ENCODE assay signal across 1 cellular context in genomic region chr17:41836550-41837196, GRCh38.
TF ChIP-seq lines count a peak whose summit lies in the region.

No MANE protein-coding gene starts in this region.

TF ChIP-seq in HepG2, 621 proteins besides CTCF, POLR2A, EP300 and RAD21 (continued from another document and continues in another):
- TF ChIP-seq ZNF792 (CRISPR knock-in tag; IDR thresholded peaks at IDR 0.05) (no peak), BRCA1 (CRISPR knock-in tag; IDR thresholded peaks at IDR 0.05) (no peak), SOX13 (IDR thresholded peaks at IDR 0.05) (no peak), SOX13 (CRISPR knock-in tag; conservative IDR thresholded peaks at IDR 0.05 in 1 of 2, IDR thresholded peaks at IDR 0.05 in 1 of 2) (no peak), NFAT5 (CRISPR knock-in tag; IDR thresholded peaks at IDR 0.05) (peak; percentile 2), E2F5 (CRISPR knock-in tag; conservative IDR thresholded peaks at IDR 0.05) (no peak), ZNF605 (CRISPR knock-in tag; IDR thresholded peaks at IDR 0.05) (peak; percentile 65; the same call in 1 of the 2 replicates), ZNF367 (CRISPR knock-in tag; IDR thresholded peaks at IDR 0.05; ENCODE audit: borderline replicate concordance) (no peak), NFRKB (IDR thresholded peaks at IDR 0.05) (no peak), ATAD3A (CRISPR knock-in tag; IDR thresholded peaks at IDR 0.05) (no peak), SNAPC2 (CRISPR knock-in tag; IDR thresholded peaks at IDR 0.05) (0 out of 2 replicates have a peak, but pooled peaks have one; percentile 21), RCOR2 (CRISPR knock-in tag; IDR thresholded peaks at IDR 0.05) (0 out of 2 replicates have a peak, but pooled peaks have one; percentile 14), NCOR1 (IDR thresholded peaks at IDR 0.05; ENCODE audit: borderline replicate concordance, low read length) (no peak), ZNF12 (CRISPR knock-in tag; IDR thresholded peaks at IDR 0.05) (no peak), ZFP62 (CRISPR knock-in tag; IDR thresholded peaks at IDR 0.05) (no peak), ZNF460 (CRISPR knock-in tag; IDR thresholded peaks at IDR 0.05; ENCODE audit: borderline replicate concordance) (no peak), ZNF232 (CRISPR knock-in tag; IDR thresholded peaks at IDR 0.05; ENCODE audit: borderline replicate concordance) (0 out of 2 replicates have a peak, but pooled peaks have one; percentile 35), CENPBD1 (CRISPR knock-in tag; IDR thresholded peaks at IDR 0.05; ENCODE audit: borderline replicate concordance, low read depth) (no peak), ZMYM2 (CRISPR knock-in tag; IDR thresholded peaks at IDR 0.05) (peak; percentile 81; the same call in 1 of the 2 replicates), ZNF562 (CRISPR knock-in tag; IDR thresholded peaks at IDR 0.05; ENCODE audit: borderline replicate concordance) (no peak), ZBTB40 (IDR thresholded peaks at IDR 0.05) (no peak), ZBTB40 (CRISPR knock-in tag; IDR thresholded peaks at IDR 0.05) (peak; percentile 32; the same call in 1 of the 2 replicates), MED8 (CRISPR knock-in tag; IDR thresholded peaks at IDR 0.05; ENCODE audit: insufficient replicate concordance) (no peak), ZGPAT (CRISPR knock-in tag; IDR thresholded peaks at IDR 0.05) (0 out of 2 replicates have a peak, but pooled peaks have one; percentile 9), GABPB1 (CRISPR knock-in tag; IDR thresholded peaks at IDR 0.05) (0 out of 2 replicates have a peak, but pooled peaks have one; percentile 16), ZNF713 (CRISPR knock-in tag; IDR thresholded peaks at IDR 0.05) (no peak), MXI1 (IDR thresholded peaks at IDR 0.05; ENCODE audit: borderline replicate concordance, low read depth, low read length) (no peak), TBX2 (CRISPR knock-in tag; IDR thresholded peaks at IDR 0.05; ENCODE audit: borderline replicate concordance) (no peak), HDAC1 (CRISPR knock-in tag; IDR thresholded peaks at IDR 0.05) (no peak), ZNF841 (CRISPR knock-in tag; IDR thresholded peaks at IDR 0.05; ENCODE audit: borderline replicate concordance) (no peak), PHF8 (CRISPR knock-in tag; IDR thresholded peaks at IDR 0.05) (no peak), RFX1 (IDR thresholded peaks at IDR 0.05) (no peak), ELF4 (CRISPR knock-in tag; IDR thresholded peaks at IDR 0.05; ENCODE audit: borderline replicate concordance) (no peak), PRDM4 (CRISPR knock-in tag; IDR thresholded peaks at IDR 0.05; ENCODE audit: borderline replicate concordance) (no peak)
- TF ChIP-seq, protein P1, sequence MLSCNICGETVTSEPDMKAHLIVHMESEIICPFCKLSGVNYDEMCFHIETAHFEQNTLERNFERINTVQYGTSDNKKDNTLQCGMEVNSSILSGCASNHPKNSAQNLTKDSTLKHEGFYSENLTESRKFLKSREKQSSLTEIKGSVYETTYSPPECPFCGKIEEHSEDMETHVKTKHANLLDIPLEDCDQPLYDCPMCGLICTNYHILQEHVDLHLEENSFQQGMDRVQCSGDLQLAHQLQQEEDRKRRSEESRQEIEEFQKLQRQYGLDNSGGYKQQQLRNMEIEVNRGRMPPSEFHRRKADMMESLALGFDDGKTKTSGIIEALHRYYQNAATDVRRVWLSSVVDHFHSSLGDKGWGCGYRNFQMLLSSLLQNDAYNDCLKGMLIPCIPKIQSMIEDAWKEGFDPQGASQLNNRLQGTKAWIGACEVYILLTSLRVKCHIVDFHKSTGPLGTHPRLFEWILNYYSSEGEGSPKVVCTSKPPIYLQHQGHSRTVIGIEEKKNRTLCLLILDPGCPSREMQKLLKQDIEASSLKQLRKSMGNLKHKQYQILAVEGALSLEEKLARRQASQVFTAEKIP (CRISPR knock-in tag; IDR thresholded peaks at IDR 0.05; ENCODE audit: borderline replicate concordance): no peak
- TF ChIP-seq, protein P2, sequence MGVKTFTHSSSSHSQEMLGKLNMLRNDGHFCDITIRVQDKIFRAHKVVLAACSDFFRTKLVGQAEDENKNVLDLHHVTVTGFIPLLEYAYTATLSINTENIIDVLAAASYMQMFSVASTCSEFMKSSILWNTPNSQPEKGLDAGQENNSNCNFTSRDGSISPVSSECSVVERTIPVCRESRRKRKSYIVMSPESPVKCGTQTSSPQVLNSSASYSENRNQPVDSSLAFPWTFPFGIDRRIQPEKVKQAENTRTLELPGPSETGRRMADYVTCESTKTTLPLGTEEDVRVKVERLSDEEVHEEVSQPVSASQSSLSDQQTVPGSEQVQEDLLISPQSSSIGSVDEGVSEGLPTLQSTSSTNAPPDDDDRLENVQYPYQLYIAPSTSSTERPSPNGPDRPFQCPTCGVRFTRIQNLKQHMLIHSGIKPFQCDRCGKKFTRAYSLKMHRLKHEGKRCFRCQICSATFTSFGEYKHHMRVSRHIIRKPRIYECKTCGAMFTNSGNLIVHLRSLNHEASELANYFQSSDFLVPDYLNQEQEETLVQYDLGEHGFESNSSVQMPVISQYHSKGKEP (CRISPR knock-in tag; IDR thresholded peaks at IDR 0.05): no peak
